In the genomic region with DNA sequence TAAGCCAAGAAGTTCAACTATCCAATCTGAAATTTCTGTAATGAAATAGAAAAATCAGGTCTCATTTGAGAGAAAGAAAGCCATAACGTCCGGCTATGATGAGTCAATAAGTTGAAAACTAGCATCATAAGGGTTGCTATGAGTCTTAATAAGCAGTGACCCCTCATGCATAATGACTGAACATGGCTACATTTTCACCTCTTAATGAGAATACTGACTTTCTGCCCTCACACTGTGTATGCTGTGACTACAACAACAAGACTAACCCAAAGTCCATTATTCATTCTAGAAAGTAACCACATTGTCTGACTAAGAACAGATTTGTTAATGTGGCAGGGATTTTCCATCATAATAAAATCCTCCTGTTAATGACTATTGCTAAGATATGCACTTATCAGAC, we compare ENCODE assay signal across 34 cellular contexts.
"Had no signal": no experiment of that assay in that cellular context is flagged by ENCODE, and none has a peak within 500 bp of the region (broad histone marks: within the 10 kb centered on the region; RNA-seq: fewer than 3 reads in every experiment).

No MANE protein-coding gene starts in this region.

- H3K4me2 ChIP-seq: neural progenitor cell, smooth muscle cell had no signal

- H3K36me3 ChIP-seq: esophagus squamous epithelium, neural progenitor cell, right atrium auricular region, upper lobe of left lung, vagina had no signal

- H3K27me3 Mint-ChIP-seq: stimulated activated memory B cell treated with anti-CD40 and anti-IgM and Interleukin-4, amounts not matched to agents 10 μg/mL and 1 μg/mL and 100 μg/mL, for 72 hours; stimulated activated naive CD8-positive, alpha-beta T cell treated with anti-CD3 and anti-CD28 coated beads, Interleukin-15, amount 100 ng/mL, for 72 hours had no signal

- ATAC-seq: body of pancreas; natural killer cell; psoas muscle; stimulated activated memory B cell treated with anti-CD40 and anti-IgM and Interleukin-4, amounts not matched to agents 10 μg/mL and 1 μg/mL and 100 μg/mL, for 72 hours; stimulated activated naive CD8-positive, alpha-beta T cell treated with anti-CD3 and anti-CD28 coated beads, Interleukin-15, amount 100 ng/mL, for 72 hours had no signal

- H3K9me3 ChIP-seq: body of pancreas, esophagus squamous epithelium, psoas muscle, right atrium auricular region, vagina had no signal

- H3K27ac Mint-ChIP-seq: activated T-helper 1 cell treated with anti-CD3 and anti-CD28 coated beads, Interleukin-12 subunit alpha, Interleukin-12 subunit beta, Interleukin-2, Interleukin-4 antibody, amounts not matched to agents 30 ng/mL and 10 ng/mL and 1 ng/mL, durations not matched to agents 14 hours and 24 hours and 36 hours; natural killer cell; neural progenitor cell; stimulated activated memory B cell treated with anti-CD40 and anti-IgM and Interleukin-4, amounts not matched to agents 10 μg/mL and 1 μg/mL and 100 μg/mL, for 72 hours; stimulated activated naive CD8-positive, alpha-beta T cell treated with anti-CD3 and anti-CD28 coated beads, Interleukin-15, amount 100 ng/mL, for 72 hours had no signal

- H3K4me1 Mint-ChIP-seq: natural killer cell; stimulated activated memory B cell treated with anti-CD40 and anti-IgM and Interleukin-4, amounts not matched to agents 10 μg/mL and 1 μg/mL and 100 μg/mL, for 72 hours; stimulated activated naive CD8-positive, alpha-beta T cell treated with anti-CD3 and anti-CD28 coated beads, Interleukin-15, amount 100 ng/mL, for 72 hours had no signal

- DNase-seq: activated CD4-positive, alpha-beta T cell treated with anti-CD3 and anti-CD28 coated beads for 4 hours; activated CD4-positive, alpha-beta T cell treated with anti-CD3 and anti-CD28 coated beads, Interleukin-2, amount 50 U/mL, for 48 hours; activated CD8-positive, alpha-beta memory T cell treated with anti-CD3 and anti-CD28 coated beads for 24 hours; activated CD8-positive, alpha-beta memory T cell treated with anti-CD3 and anti-CD28 coated beads, Interleukin-2, amount 50 U/mL, for 4 hours; activated gamma-delta T cell treated with Interleukin-2 at 50 U/mL for 16 hours; activated naive CD4-positive, alpha-beta T cell treated with anti-CD3 and anti-CD28 coated beads, Interleukin-2, amount 50 U/mL, for 16 hours; activated T-cell treated with anti-CD3 and anti-CD28 coated beads, Interleukin-2, amount 50 U/mL, for 1 hour; amniotic stem cell; body of pancreas; dermis blood vessel endothelial cell; effector CD4-positive, alpha-beta T cell; esophagus squamous epithelium; foreskin melanocyte; mesenchymal stem cell; natural killer cell; occipital lobe; psoas muscle; stimulated activated CD4-positive, alpha-beta T cell treated with anti-CD3 and anti-CD28 coated beads, Interleukin-1b, Interleukin-23, amount 100 ng/mL, for 48 hours; stimulated activated CD4-positive, alpha-beta T cell treated with anti-CD3 and anti-CD28 coated beads, Interleukin-4, amount 100 ng/mL, for 4 hours; stimulated activated CD8-positive, alpha-beta memory T cell treated with anti-CD3 and anti-CD28 coated beads, Interleukin-4, amount 100 ng/mL, for 48 hours; stimulated activated naive CD8-positive, alpha-beta T cell treated with anti-CD3 and anti-CD28 coated beads, Interleukin-15, amount 100 ng/mL, for 72 hours; substantia nigra; upper lobe of left lung had no signal

- FAIRE-seq: colon, islet of Langerhans had no signal

- H3K9me3 Mint-ChIP-seq: stimulated activated memory B cell treated with anti-CD40 and anti-IgM and Interleukin-4, amounts not matched to agents 10 μg/mL and 1 μg/mL and 100 μg/mL, for 72 hours had no signal

- H3K4me1 ChIP-seq: body of pancreas, esophagus squamous epithelium, neural progenitor cell, parathyroid adenoma, psoas muscle, right atrium auricular region, upper lobe of left lung, vagina had no signal

- H3K27ac ChIP-seq: epithelial cell of prostate, esophagus squamous epithelium, neural progenitor cell, parathyroid adenoma, psoas muscle, right atrium auricular region, upper lobe of left lung, vagina, VCaP had no signal

- H3K4me3 Mint-ChIP-seq: activated T-helper 1 cell treated with anti-CD3 and anti-CD28 coated beads, Interleukin-12 subunit alpha, Interleukin-12 subunit beta, Interleukin-2, Interleukin-4 antibody, amounts not matched to agents 30 ng/mL and 10 ng/mL and 1 ng/mL, durations not matched to agents 14 hours and 24 hours and 36 hours; natural killer cell; neural progenitor cell; stimulated activated memory B cell treated with anti-CD40 and anti-IgM and Interleukin-4, amounts not matched to agents 10 μg/mL and 1 μg/mL and 100 μg/mL, for 72 hours; stimulated activated naive CD8-positive, alpha-beta T cell treated with anti-CD3 and anti-CD28 coated beads, Interleukin-15, amount 100 ng/mL, for 72 hours had no signal

- H3K4me3 ChIP-seq: body of pancreas, esophagus squamous epithelium, neural progenitor cell, psoas muscle, right atrium auricular region, smooth muscle cell, upper lobe of left lung, vagina had no signal

- H3K79me2 ChIP-seq: parathyroid adenoma had no signal

- H3K27me3 ChIP-seq: body of pancreas, esophagus squamous epithelium, neural progenitor cell, right atrium auricular region, upper lobe of left lung, vagina had no signal

- H3K36me3 Mint-ChIP-seq: neural progenitor cell; stimulated activated memory B cell treated with anti-CD40 and anti-IgM and Interleukin-4, amounts not matched to agents 10 μg/mL and 1 μg/mL and 100 μg/mL, for 72 hours had no signal

- H3K9ac ChIP-seq: neural progenitor cell, parathyroid adenoma had no signal

- H2AFZ ChIP-seq: parathyroid adenoma had no signal
